In genomic region chr19:7787602-7788177, GRCh38 we compare ENCODE assay signal across 1 cellular context.
TF ChIP-seq lines count a peak whose summit lies in the region.

No MANE protein-coding gene starts in this region.

TF ChIP-seq in HepG2, 621 proteins besides CTCF, POLR2A, EP300 and RAD21:
- TF ChIP-seq ZSCAN31 (CRISPR knock-in tag; IDR thresholded peaks at IDR 0.05; ENCODE audit: low read depth): no peak
- peak; percentile 94 for TF ChIP-seq ZNF768 (CRISPR knock-in tag; IDR thresholded peaks at IDR 0.05)
- TF ChIP-seq ZNF543 (CRISPR knock-in tag; IDR thresholded peaks at IDR 0.05): no peak
- TF ChIP-seq RARG (CRISPR knock-in tag; IDR thresholded peaks at IDR 0.05; ENCODE audit: low read depth): no peak
- no peak for TF ChIP-seq CENPBD1 (CRISPR knock-in tag; IDR thresholded peaks at IDR 0.05; ENCODE audit: borderline replicate concordance, low read depth)
- TF ChIP-seq ZBTB21 (CRISPR knock-in tag; IDR thresholded peaks at IDR 0.05): no peak
- no peak for TF ChIP-seq MTF2 (CRISPR knock-in tag; IDR thresholded peaks at IDR 0.05; ENCODE audit: borderline replicate concordance)
